ENCODE assay signal across 13 cellular contexts in the genomic region with DNA sequence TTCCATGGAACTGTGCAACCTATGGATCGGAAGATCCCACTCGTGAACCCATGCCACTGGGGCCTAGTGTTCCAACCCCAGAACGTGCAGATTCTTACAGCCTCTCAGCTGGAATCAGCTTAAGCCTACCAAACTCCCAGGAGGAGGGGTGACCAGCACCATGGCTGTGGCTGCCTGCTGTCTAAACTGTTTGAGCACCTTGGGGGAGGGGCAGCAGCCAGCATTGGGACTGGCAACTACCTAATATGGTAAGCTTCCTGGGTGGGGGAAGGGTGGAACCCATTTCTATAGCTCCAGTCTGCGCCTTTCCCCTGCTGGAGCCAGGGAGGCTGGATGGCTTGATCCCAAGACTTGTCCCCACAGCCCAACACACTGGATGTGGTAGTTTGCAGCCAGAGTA. TPM values are rescaled to one million over a fixed set of nuclear protein-coding genes. Genes with fewer than 3 reads are reported as not detected.
DNase-seq lines count a peak whose midpoint lies in the region; ATAC-seq and TF ChIP-seq lines count a peak whose summit lies in the region.
"Had no signal": no experiment of that assay in that cellular context is flagged by ENCODE, and none has a peak within 500 bp of the region (broad histone marks: within the 10 kb centered on the region; RNA-seq: fewer than 3 reads in every experiment).

No MANE protein-coding gene starts in this region.

- H3K4me1 ChIP-seq in A673 (ENCODE audit: insufficient read depth, low read length, poor library complexity, severe bottlenecking) (no peaks in the 10 kb centered on the region), DND-41 (ENCODE audit: insufficient read depth, low read length) (no peaks in the 10 kb centered on the region), mammary epithelial cell (ENCODE audit: insufficient read depth, low read length) (peaks cover 7% of the 10 kb centered on the region), MM.1S (ENCODE audit: low read length) (no peaks in the 10 kb centered on the region)

- in situ Hi-C loops in mammary epithelial cell (cut with MboI; ENCODE audit: low sequenced_read_pairs in 2 of 2), result no loop called here

- ATAC-seq in DND-41 (ENCODE audit: insufficient read depth, low read depth), result no peak

- no peaks in the 10 kb centered on the region for H3K9me2 ChIP-seq in MM.1S (replicated peaks; ENCODE audit: insufficient read depth, low read length)

- dilution Hi-C loops in mammary epithelial cell (cut with HindIII; ENCODE audit: low sequenced_read_pairs), result no loop called here

- H4K20me1 ChIP-seq in DND-41 (ENCODE audit: insufficient read depth, low read length) (no peaks in the 10 kb centered on the region), mammary epithelial cell (ENCODE audit: insufficient read depth, low read length) (no peaks in the 10 kb centered on the region), MM.1S (ENCODE audit: insufficient read depth, low read length) (no peaks in the 10 kb centered on the region)

- H3K4me2 ChIP-seq in DND-41 (ENCODE audit: insufficient read depth, low read length) (no peak overlapping the region), mammary epithelial cell (ENCODE audit: insufficient read depth, low read depth, low read length) (no peak overlapping the region), MM.1S (ENCODE audit: low read depth, low read length) (no peak overlapping the region)

- BruUV-seq in A673 (replicated peaks; lab: Mats Ljungman, UMichigan) (no TSS peak), mammary epithelial cell (replicated peaks; lab: Mats Ljungman, UMichigan) (no TSS peak)

- DNase-seq in A673 (ENCODE audit: low spot score) (peak; percentile 15), DND-41 (peak; percentile 23), SK-N-DZ (ENCODE audit: low spot score) (peak; percentile 58), iPS DF 19.7 (ENCODE audit: low read depth, low spot score) (peak; percentile 65), mammary epithelial cell (no peak), cardiac septum (ENCODE audit: low spot score) (no peak), AG20443 (ENCODE audit: low spot score) (no peak), MM.1S (no peak)
- DNase-seq: ACHN; CD4-positive, alpha-beta memory T cell; NCI-H2171 treated with DMSO at 0.1 percent for 48 hours; NCI-H774; RPMI8226 had no signal

- H3K36me3 ChIP-seq in A673 (ENCODE audit: insufficient read depth, low read length, poor library complexity, severe bottlenecking) (no peaks in the 10 kb centered on the region), DND-41 (ENCODE audit: insufficient read depth, low read length) (no peaks in the 10 kb centered on the region), mammary epithelial cell (ENCODE audit: insufficient read depth, low read length) (no peaks in the 10 kb centered on the region), MM.1S (replicated peaks; ENCODE audit: insufficient read depth, low read length) (no peaks in the 10 kb centered on the region)

- H2AFZ ChIP-seq in DND-41 (ENCODE audit: low read depth, low read length), result no peak overlapping the region
- no peak overlapping the region for H2AFZ ChIP-seq in mammary epithelial cell (ENCODE audit: low read depth, low read length)
- H2AFZ ChIP-seq in MM.1S (ENCODE audit: low read length), result no peak overlapping the region

- TF ChIP-seq CTCF in A673 (conservative IDR thresholded peaks at IDR 0.05; ENCODE audit: low read depth, low read length), result no peak
- no peak for TF ChIP-seq CTCF in DND-41 (IDR thresholded peaks at IDR 0.05; ENCODE audit: borderline replicate concordance, extremely low read depth, low read length, poor library complexity, severe bottlenecking)
- no peak for TF ChIP-seq CTCF in mammary epithelial cell (conservative IDR thresholded peaks at IDR 0.05 in 1 of 2, IDR thresholded peaks at IDR 0.05 in 1 of 2; ENCODE audit: extremely low read depth in 1 of 2, insufficient read depth in 1 of 2, low read depth in 1 of 2, low read length in 2 of 2)
- no peak for TF ChIP-seq CTCF in MM.1S (IDR thresholded peaks at IDR 0.05; ENCODE audit: low read length)

- H3K9ac ChIP-seq in DND-41 (ENCODE audit: low read depth, low read length), result no peak overlapping the region
- no peak overlapping the region for H3K9ac ChIP-seq in mammary epithelial cell (ENCODE audit: insufficient read depth, low read length)
- no peak overlapping the region for H3K9ac ChIP-seq in MM.1S (ENCODE audit: low read length)

- H3K4me3 ChIP-seq in A673 (ENCODE audit: low read depth, low read length, poor library complexity, severe bottlenecking) (no peak overlapping the region), DND-41 (ENCODE audit: low read depth in 1 of 2, low read length in 2 of 2) (no peak overlapping the region), mammary epithelial cell (replicated peaks in 1 of 3; ENCODE audit: insufficient read depth in 1 of 3, low read depth in 2 of 3, low read length in 3 of 3) (no peak overlapping the region), MM.1S (ENCODE audit: low read length) (no peak overlapping the region)

- POLR2A ChIA-PET in A673 (lab: Charles Lee; ENCODE audit: low non-redundant PET), result no interaction called here

- WGBS in mammary epithelial cell (ENCODE audit: low coverage, missing lambda C conversion rate), result 100% methylated on average over 4 of the region's 4 CpGs

- H3K9me3 ChIP-seq in A673 (ENCODE audit: low read depth, low read length, poor library complexity, severe bottlenecking), result no peaks in the 10 kb centered on the region
- peaks cover 3% of the 10 kb centered on the region for H3K9me3 ChIP-seq in DND-41 (ENCODE audit: insufficient read depth, low read length, severe bottlenecking)
- H3K9me3 ChIP-seq in mammary epithelial cell (replicated peaks; ENCODE audit: insufficient read depth, low read length), result no peaks in the 10 kb centered on the region
- no peaks in the 10 kb centered on the region for H3K9me3 ChIP-seq in MM.1S (replicated peaks; ENCODE audit: insufficient read depth, low read length)

- H3K79me2 ChIP-seq in DND-41 (ENCODE audit: insufficient read depth, low read length) (no peaks in the 10 kb centered on the region), mammary epithelial cell (ENCODE audit: insufficient read depth, low read length) (peaks cover 35% of the 10 kb centered on the region), MM.1S (ENCODE audit: low read length) (no peaks in the 10 kb centered on the region)

- H3K27me3 ChIP-seq in A673 (replicated peaks; ENCODE audit: insufficient read depth, low read depth, low read length, poor library complexity) (no peaks in the 10 kb centered on the region), DND-41 (ENCODE audit: insufficient read depth, low read length, poor library complexity) (peaks cover 4% of the 10 kb centered on the region), mammary epithelial cell (ENCODE audit: insufficient read depth, low read length) (no peaks in the 10 kb centered on the region), MM.1S (replicated peaks; ENCODE audit: insufficient read depth, low read length) (no peaks in the 10 kb centered on the region)

- H3F3A ChIP-seq in MM.1S (ENCODE audit: insufficient read depth, low read length), result no peaks in the 10 kb centered on the region

- intact Hi-C loops in A673 (cut with micrococcal nuclease; ENCODE audit: unreplicated experiment), result no loop called here
- intact Hi-C loops in mammary epithelial cell (cut with micrococcal nuclease), result no loop called here
- intact Hi-C loops in cardiac septum (cut with DNase I), result no loop called here

- CTCF ChIA-PET in A673 (lab: Charles Lee) (no interaction called here), mammary epithelial cell (lab: Charles Lee; ENCODE audit: low non-redundant PET) (no interaction called here)

- H3K27ac ChIP-seq in A673 (ENCODE audit: low read depth, low read length, poor library complexity, severe bottlenecking) (no peak overlapping the region), DND-41 (ENCODE audit: low read length) (no peak overlapping the region), mammary epithelial cell (ENCODE audit: insufficient read depth, low read depth, low read length) (no peak overlapping the region), MM.1S (ENCODE audit: low read length) (no peak overlapping the region)

RNA-seq across cellular contexts. Expression of a gene that starts 10.7 kb away (rescaled TPM):
- total RNA-seq in A673 (2021) (60.6 and 63.4 TPM in 2 replicates), mammary epithelial cell (10 to 100 TPM; 10.8 to 79.7 TPM), cardiac septum (27.0 TPM)
- 18.8 and 22.4 TPM in 2 replicates for polyA plus RNA-seq in SK-N-DZ (2014; cell fraction: cytosol; rRNA removed)
- polyA plus RNA-seq in SK-N-DZ (2014; cell fraction: nucleus; rRNA removed), result 6.5 and 9.0 TPM in 2 replicates
- polyA plus RNA-seq in mammary epithelial cell, result 34.3 TPM
- 17.0 TPM for polyA minus RNA-seq in mammary epithelial cell

Comparison
In these comparisons a context has a peak if more than half of its experiments do, and no peak if none do; other contexts are left out.
1. DNase-seq: peak in A673 (single experiment), DND-41 (single experiment), SK-N-DZ (single experiment) and iPS DF 19.7 (single experiment); none in mammary epithelial cell (single experiment), cardiac septum (single experiment), AG20443 (single experiment) and MM.1S (single experiment).